ENCODE assay signal across 13 cellular contexts in genomic region chr11:102546427-102546826, GRCh38. TPM values are rescaled to one million over a fixed set of nuclear protein-coding genes. Genes with fewer than 3 reads are reported as not detected.
DNase-seq lines count a peak whose midpoint lies in the region; ATAC-seq, FAIRE-seq and TF ChIP-seq lines count a peak whose summit lies in the region.
"Had no signal": no experiment of that assay in that cellular context is flagged by ENCODE, and none has a peak within 500 bp of the region (broad histone marks: within the 10 kb centered on the region; RNA-seq: fewer than 3 reads in every experiment).

No MANE protein-coding gene starts in this region.

- H3K4me1 ChIP-seq in lower lobe of right lung: no peaks in the 10 kb centered on the region

- intact Hi-C loops in lower lobe of right lung (cut with DNase I): no loop called here

- ATAC-seq in GM18499 (IDR thresholded peaks at IDR 0.05; ENCODE audit: insufficient read depth, unreplicated experiment): peak; percentile 38
- peak; percentile 56 for ATAC-seq in GM21447 (IDR thresholded peaks at IDR 0.05; ENCODE audit: unreplicated experiment)
- ATAC-seq in HG03159 (IDR thresholded peaks at IDR 0.05; ENCODE audit: unreplicated experiment): peak; percentile 57
- no peak for ATAC-seq in lower lobe of right lung

- H3K27me3 ChIP-seq in bronchial epithelial cell (ENCODE audit: control insufficient read depth, insufficient read depth, low read length) (no peaks in the 10 kb centered on the region), lower lobe of right lung (ENCODE audit: low read depth) (no peaks in the 10 kb centered on the region)

- no peak for FAIRE-seq in bronchial epithelial cell (lab: Jason Lieb, UNC)
- FAIRE-seq in GM12892 (lab: Jason Lieb, UNC): no peak
- FAIRE-seq: endometrium had no signal

- H3K9me3 ChIP-seq in lower lobe of right lung: no peaks in the 10 kb centered on the region

- TF ChIP-seq CTCF in bronchial epithelial cell (IDR thresholded peaks at IDR 0.05; ENCODE audit: insufficient read depth, low read length, severe bottlenecking): no peak
- no peak for TF ChIP-seq CTCF in lower lobe of right lung (IDR thresholded peaks at IDR 0.05)

- DNase-seq in bronchial epithelial cell (ENCODE audit: low read depth): peak; percentile 28
- DNase-seq in epidermal melanocyte (ENCODE audit: insufficient read length, low spot score): no peak
- no peak for DNase-seq in lower lobe of right lung
- no peak for DNase-seq in GM12892 (ENCODE audit: insufficient read length)
- DNase-seq in NCI-H1436 treated with DMSO at 0.1 percent for 48 hours (lab: John Stamatoyannopoulos, UW): no peak
- DNase-seq: activated gamma-delta T cell treated with Interleukin-2 at 50 U/mL for 16 hours; CD4-positive, alpha-beta memory T cell; H9; NCI-H2029 had no signal

- H3K4me3 ChIP-seq in bronchial epithelial cell (ENCODE audit: low read depth, low read length) (no peak overlapping the region), lower lobe of right lung (no peak overlapping the region)

- H3K27ac ChIP-seq in lower lobe of right lung: no peak overlapping the region

- H3K36me3 ChIP-seq in bronchial epithelial cell (ENCODE audit: control insufficient read depth, insufficient read depth, low read length) (no peaks in the 10 kb centered on the region), lower lobe of right lung (no peaks in the 10 kb centered on the region)

- TF ChIP-seq POLR2A in GM12892 (IDR thresholded peaks at IDR 0.05; ENCODE audit: low read depth, low read length): no peak

RNA-seq across cellular contexts. Expression of gene MMP7, which starts 15.9 kb away (rescaled TPM):
- total RNA-seq in bronchial epithelial cell (not detected in 2 replicates), lower lobe of right lung (7.1 TPM)
- 5.7 TPM for polyA plus RNA-seq in GM12892 (2012; ENCODE audit: missing spikeins)
- total RNA-seq: CD4-positive, alpha-beta memory T cell; H9 had no signal
- polyA plus RNA-seq: CD4-positive, alpha-beta memory T cell had no signal

Comparison
In these comparisons a context has a peak if more than half of its experiments do, and no peak if none do; other contexts are left out.
1. ATAC-seq: peak in GM18499 (single experiment), GM21447 (single experiment) and HG03159 (single experiment); none in lower lobe of right lung (0 of 2).